ENCODE assay signal across 21 cellular contexts in genomic region chr7:122433765-122434164, GRCh38.
DNase-seq lines count a peak whose midpoint lies in the region; ATAC-seq, FAIRE-seq and TF ChIP-seq lines count a peak whose summit lies in the region.
"Had no signal": no experiment of that assay in that cellular context is flagged by ENCODE, and none has a peak within 500 bp of the region (broad histone marks: within the 10 kb centered on the region; RNA-seq: fewer than 3 reads in every experiment).

No MANE protein-coding gene starts in this region.

- H3K4me3 Mint-ChIP-seq in neural progenitor cell: no peak overlapping the region
- H3K4me3 Mint-ChIP-seq: CD4-positive, alpha-beta T cell; GM23338 had no signal

- no peak overlapping the region for H2AK5ac ChIP-seq in H1 (ENCODE audit: low read depth, low read length)
- no peak overlapping the region for H2AK5ac ChIP-seq in mesenchymal stem cell (ENCODE audit: low read length, severe bottlenecking)

- H3K18ac ChIP-seq in H1 (ENCODE audit: extremely low read depth, low read length) (no peak overlapping the region), mesenchymal stem cell (ENCODE audit: low read depth in 1 of 2, low read length in 2 of 2) (no peak overlapping the region)

- no peaks in the 10 kb centered on the region for H3K36me3 Mint-ChIP-seq in neural progenitor cell

- H3K4me2 ChIP-seq in H1 (ENCODE audit: insufficient read depth in 1 of 2, low read depth in 2 of 2, low read length in 2 of 2) (no peak overlapping the region), mesenchymal stem cell (ENCODE audit: low read length, poor library complexity, severe bottlenecking) (no peak overlapping the region), neural progenitor cell (no peak overlapping the region)
- H3K4me2 ChIP-seq: A549, GM23338 had no signal

- no peak overlapping the region for H2BK120ac ChIP-seq in H1 (replicated peaks; ENCODE audit: low read depth, low read length)
- H2BK120ac ChIP-seq in mesenchymal stem cell (ENCODE audit: low read depth, low read length): no peak overlapping the region

- peak overlapping the region; percentile 29 for H3K27ac Mint-ChIP-seq in neural progenitor cell
- H3K27ac Mint-ChIP-seq: CD4-positive, alpha-beta T cell had no signal

- POLR2A ChIA-PET in H1 (lab: Charles Lee; ENCODE audit: partially characterized antibody): no interaction called here

- no peaks in the 10 kb centered on the region for H3K9me3 Mint-ChIP-seq in neural progenitor cell
- H3K9me3 Mint-ChIP-seq: CD4-positive, alpha-beta T cell; GM23338 had no signal

- H3K56ac ChIP-seq in H1 (replicated peaks; ENCODE audit: insufficient read length, low read depth, low read length): no peak overlapping the region

- no peaks in the 10 kb centered on the region for H3K79me2 ChIP-seq in H1 (ENCODE audit: control insufficient read depth in 1 of 2, insufficient read depth in 2 of 2, low read length in 2 of 2)
- no peaks in the 10 kb centered on the region for H3K79me2 ChIP-seq in neural progenitor cell (ENCODE audit: low read depth)

- no peak for TF ChIP-seq EP300 in H1 (IDR thresholded peaks at IDR 0.05; ENCODE audit: borderline replicate concordance in 1 of 2, low read depth in 2 of 2, low read length in 2 of 2)

- TF ChIP-seq POLR2A in H1 (IDR thresholded peaks at IDR 0.05; ENCODE audit: control extremely low read depth in 1 of 2, low read depth in 2 of 2, low read length in 2 of 2): no peak

- H2BK20ac ChIP-seq in H1 (ENCODE audit: low read length): 0 out of 2 replicates have a peak overlapping the region, but pooled peaks have one; percentile 62

- no peak overlapping the region for H2BK5ac ChIP-seq in H1 (ENCODE audit: low read depth, low read length)
- no peak overlapping the region for H2BK5ac ChIP-seq in mesenchymal stem cell (ENCODE audit: low read depth, low read length, poor library complexity, severe bottlenecking)

- no peak overlapping the region for H2BK15ac ChIP-seq in H1 (ENCODE audit: low read length)
- no peak overlapping the region for H2BK15ac ChIP-seq in mesenchymal stem cell (ENCODE audit: low read depth, poor library complexity, severe bottlenecking)

- no peaks in the 10 kb centered on the region for H4K20me1 ChIP-seq in H1 (replicated peaks in 1 of 2; ENCODE audit: control insufficient read depth in 1 of 2, insufficient read depth in 2 of 2, low read length in 2 of 2)
- no peaks in the 10 kb centered on the region for H4K20me1 ChIP-seq in neural progenitor cell (ENCODE audit: low read depth)

- peak overlapping the region; percentile 12 for H3K4ac ChIP-seq in H1 (replicated peaks; ENCODE audit: insufficient read length, low read depth, low read length)
- H3K4ac ChIP-seq in mesenchymal stem cell (ENCODE audit: low read depth in 1 of 2, low read length in 2 of 2): no peak overlapping the region

- H2AFZ ChIP-seq in H1 (ENCODE audit: low read length) (no peak overlapping the region), mesenchymal stem cell (ENCODE audit: low read depth, low read length) (no peak overlapping the region), neural progenitor cell (replicated peaks) (no peak overlapping the region)
- H2AFZ ChIP-seq: GM23338 had no signal

- peaks cover 2% of the 10 kb centered on the region; the same call in 1 of the 2 replicates for H3K23me2 ChIP-seq in H1 (ENCODE audit: low read depth, low read length)

- peaks cover 66% of the 10 kb centered on the region for H3F3A ChIP-seq in neural progenitor cell (ENCODE audit: low read depth)

- WGBS in H1 (ENCODE audit: extremely low coverage in 1 of 2, insufficient coverage in 1 of 2, insufficient read length in 1 of 2, insufficient replicate concordance in 2 of 2, low coverage in 1 of 2, low lambda C conversion rate in 2 of 2, missing lambda C conversion rate in 1 of 2), 2 experiments: 91% methylated on average over 2 of the region's 2 CpGs; no CpG with 5 or more reads in 1 of the 2 experiments
- 48% methylated on average over 1 of the region's 2 CpGs for WGBS in mesenchymal stem cell
- 72% methylated on average over 2 of the region's 2 CpGs for WGBS in right cardiac atrium

- no peak for TF ChIP-seq RAD21 in H1 (IDR thresholded peaks at IDR 0.05 in 1 of 2, conservative IDR thresholded peaks at IDR 0.05 in 1 of 2; ENCODE audit: low read depth in 2 of 2, low read length in 2 of 2)

- H3K27me3 ChIP-seq in H1 (replicated peaks in 1 of 4; ENCODE audit: control insufficient read depth in 3 of 4, extremely low read depth in 1 of 4, insufficient read depth in 3 of 4, low read length in 3 of 4) (no peaks in the 10 kb centered on the region), mesenchymal stem cell (ENCODE audit: control insufficient read depth in 1 of 2, insufficient read depth in 1 of 2, low read length in 2 of 2) (no peaks in the 10 kb centered on the region), neural progenitor cell (no peaks in the 10 kb centered on the region), right cardiac atrium (ENCODE audit: control insufficient read depth, insufficient read depth) (no peaks in the 10 kb centered on the region)

- H3K4me1 Mint-ChIP-seq in neural progenitor cell: peaks cover 51% of the 10 kb centered on the region

- no peak overlapping the region for H4K91ac ChIP-seq in H1 (replicated peaks; ENCODE audit: insufficient read length, low read length)
- H4K91ac ChIP-seq in mesenchymal stem cell (ENCODE audit: low read length): no peak overlapping the region

- H3K4me1 ChIP-seq in H1 (replicated peaks in 1 of 4; ENCODE audit: control insufficient read depth in 3 of 4, insufficient read depth in 4 of 4, low read length in 3 of 4) (peaks cover 0 to 30% (median 14%) of the 10 kb centered on the region in 4 experiments; a peak in 6 of 7 replicates), mesenchymal stem cell (ENCODE audit: control insufficient read depth, insufficient read depth, low read depth, low read length) (no peaks in the 10 kb centered on the region), neural progenitor cell (peaks cover 81% of the 10 kb centered on the region), right cardiac atrium (ENCODE audit: control insufficient read depth, insufficient read depth, low read length) (no peaks in the 10 kb centered on the region)
- H3K4me1 ChIP-seq: A549, Caco-2 had no signal

- H3K9me3 ChIP-seq in H1 (ENCODE audit: insufficient read depth in 2 of 2, low read depth in 1 of 2, low read length in 1 of 2) (no peaks in the 10 kb centered on the region), mesenchymal stem cell (ENCODE audit: control insufficient read depth, low read length) (no peaks in the 10 kb centered on the region), neural progenitor cell (ENCODE audit: low read depth) (no peaks in the 10 kb centered on the region), right cardiac atrium (ENCODE audit: control insufficient read depth, low read length) (no peaks in the 10 kb centered on the region)
- H3K9me3 ChIP-seq: A549, Caco-2 had no signal

- H3K27ac ChIP-seq in H1 (ENCODE audit: low read depth, low read length) (no peak overlapping the region), mesenchymal stem cell (ENCODE audit: low read length, poor library complexity, severe bottlenecking) (no peak overlapping the region), neural progenitor cell (peak overlapping the region; percentile 68), right cardiac atrium (ENCODE audit: low read length) (no peak overlapping the region)
- H3K27ac ChIP-seq: 22Rv1, A549, C4-2B had no signal

- no peak for ATAC-seq in right cardiac atrium
- ATAC-seq: A549 had no signal

- H3K4me3 ChIP-seq in H1 (ENCODE audit: extremely low read depth in 1 of 4, insufficient read depth in 2 of 4, low read depth in 3 of 4, low read length in 4 of 4): no peak overlapping the region
- H3K4me3 ChIP-seq in mesenchymal stem cell (ENCODE audit: insufficient read depth in 1 of 2, low read depth in 1 of 2, low read length in 2 of 2): no peak overlapping the region
- no peak overlapping the region for H3K4me3 ChIP-seq in neural progenitor cell
- no peak overlapping the region for H3K4me3 ChIP-seq in right cardiac atrium (ENCODE audit: low read length)
- H3K4me3 ChIP-seq: A549, GM23338 had no signal

- H4K8ac ChIP-seq in H1 (ENCODE audit: extremely low read depth, insufficient read depth, low read length): no peak overlapping the region
- H4K8ac ChIP-seq in mesenchymal stem cell (ENCODE audit: low read length): no peak overlapping the region

- CTCF ChIA-PET in H1 (lab: Charles Lee; ENCODE audit: partially characterized antibody): interaction anchor here (1.3 kb wide), 1 partner anchor 24 kb away, joined by 3 read pairs; no protein-coding TSS in a partner anchor

- intact Hi-C loops in right cardiac atrium (cut with DNase I): no loop called here

- no peak overlapping the region for H4K5ac ChIP-seq in H1 (ENCODE audit: insufficient read length, low read depth, low read length)

- no peaks in the 10 kb centered on the region for H3K36me3 ChIP-seq in H1 (ENCODE audit: control insufficient read depth in 2 of 4, insufficient read depth in 4 of 4, low read length in 3 of 4)
- H3K36me3 ChIP-seq in mesenchymal stem cell (ENCODE audit: control insufficient read depth in 1 of 2, insufficient read depth in 2 of 2, low read depth in 1 of 2, low read length in 2 of 2): no peaks in the 10 kb centered on the region
- no peaks in the 10 kb centered on the region for H3K36me3 ChIP-seq in neural progenitor cell

- no peaks in the 10 kb centered on the region for H3K79me1 ChIP-seq in H1 (ENCODE audit: low read depth, low read length)
- H3K79me1 ChIP-seq in mesenchymal stem cell (replicated peaks; ENCODE audit: low read length, poor library complexity, severe bottlenecking): no peaks in the 10 kb centered on the region

- H3K14ac ChIP-seq in H1 (ENCODE audit: insufficient read length) (no peak overlapping the region), mesenchymal stem cell (ENCODE audit: low read length in 2 of 2) (no peak overlapping the region)

- no peaks in the 10 kb centered on the region for H3K27me3 Mint-ChIP-seq in neural progenitor cell (ENCODE audit: insufficient read depth, low read depth)
- H3K27me3 Mint-ChIP-seq: CD4-positive, alpha-beta T cell had no signal

- no peak overlapping the region; a peak in 1 of 7 replicates for H3K9ac ChIP-seq in H1 (replicated peaks in 1 of 4; ENCODE audit: extremely low read depth in 1 of 4, low read depth in 3 of 4, low read length in 3 of 4)
- no peak overlapping the region for H3K9ac ChIP-seq in mesenchymal stem cell (ENCODE audit: low read length)
- H3K9ac ChIP-seq in neural progenitor cell: no peak overlapping the region

- DNase-seq in NCI-H82 (lab: John Stamatoyannopoulos, UW) (peak; percentile 5), NCI-H82 treated with DMSO at 0.1 percent for 48 hours (lab: John Stamatoyannopoulos, UW; ENCODE audit: unreplicated experiment) (no peak), H1 (ENCODE audit: low read depth in 1 of 2, low spot score in 2 of 2) (no peak), mesenchymal stem cell (peak; percentile 4), neural progenitor cell (ENCODE audit: low spot score) (no peak), HCEC 1CT (no peak), NCI-H1417 treated with DMSO at 0.1 percent for 48 hours (lab: John Stamatoyannopoulos, UW) (no peak), right cardiac atrium (no peak)
- DNase-seq: AML-193; Caco-2; CD4-positive, alpha-beta T cell; H7; IMR-90 had no signal

- H3K23ac ChIP-seq in H1 (ENCODE audit: insufficient read length) (no peak overlapping the region), mesenchymal stem cell (ENCODE audit: low read length in 2 of 2) (no peak overlapping the region)

- TF ChIP-seq CTCF in H1 (IDR thresholded peaks at IDR 0.05; ENCODE audit: control extremely low read depth in 1 of 3, insufficient read depth in 1 of 3, low read depth in 1 of 3, low read length in 3 of 3) (no peak), neural progenitor cell (IDR thresholded peaks at IDR 0.05) (no peak)

- FAIRE-seq in H1 (lab: Jason Lieb, UNC): no peak
- FAIRE-seq: A549, D721Med, G401.6, GM12891, GM18507 had no signal

- no peak overlapping the region for H2BK12ac ChIP-seq in H1 (ENCODE audit: low read depth, low read length)
- no peak overlapping the region for H2BK12ac ChIP-seq in mesenchymal stem cell (ENCODE audit: low read length in 2 of 2)

Comparison
In these comparisons a context has a peak if more than half of its experiments do, and no peak if none do; other contexts are left out.
1. DNase-seq: peak in NCI-H82 (single experiment) and mesenchymal stem cell (single experiment); none in NCI-H82 treated with DMSO at 0.1 percent for 48 hours (single experiment), H1 (0 of 2), neural progenitor cell (single experiment), HCEC 1CT (single experiment), NCI-H1417 treated with DMSO at 0.1 percent for 48 hours (single experiment) and right cardiac atrium (0 of 3).